In the genomic region with DNA sequence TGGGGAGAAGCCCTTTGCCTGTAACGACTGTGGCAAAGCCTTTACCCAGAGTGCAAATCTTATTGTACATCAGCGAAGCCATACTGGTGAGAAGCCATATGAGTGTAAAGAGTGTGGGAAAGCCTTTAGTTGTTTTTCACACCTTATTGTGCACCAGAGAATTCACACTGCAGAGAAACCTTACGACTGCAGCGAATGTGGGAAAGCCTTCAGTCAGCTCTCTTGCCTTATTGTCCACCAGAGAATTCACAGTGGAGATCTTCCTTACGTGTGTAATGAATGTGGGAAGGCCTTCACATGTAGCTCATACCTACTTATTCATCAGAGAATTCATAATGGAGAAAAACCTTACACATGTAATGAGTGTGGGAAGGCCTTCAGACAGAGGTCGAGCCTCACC, we compare ENCODE assay signal across 29 cellular contexts. TPM values are rescaled to one million over a fixed set of nuclear protein-coding genes. Genes with fewer than 3 reads are reported as not detected.
"Had no signal": no experiment of that assay in that cellular context is flagged by ENCODE, and none has a peak within 500 bp of the region (broad histone marks: within the 10 kb centered on the region; RNA-seq: fewer than 3 reads in every experiment).

No MANE protein-coding gene starts in this region.

- DNase-seq: hippocampal formation; kidney glomerular epithelial cell; left cardiac atrium; left ventricle myocardium superior; mesendoderm; naive B cell; natural killer cell; nephron progenitor cell; occipital lobe; stimulated activated CD4-positive, alpha-beta T cell treated with anti-CD3 and anti-CD28 coated beads, Interleukin-12 subunit alpha, Interleukin-12 subunit beta, amount 100 ng/mL, for 4 hours; stimulated activated CD4-positive, alpha-beta T cell treated with anti-CD3 and anti-CD28 coated beads, Interleukin-15, amount 100 ng/mL, for 24 hours; stimulated activated CD4-positive, alpha-beta T cell treated with anti-CD3 and anti-CD28 coated beads, Interleukin-2, amount 100 ng/mL, for 24 hours; stimulated activated CD4-positive, alpha-beta T cell treated with anti-CD3 and anti-CD28 coated beads, Interleukin-4, amount 100 ng/mL, for 1 hour; stimulated activated naive B cell treated with anti-CD40 and anti-IgM and Interleukin-4, amounts not matched to agents 10 μg/mL and 1 μg/mL and 100 μg/mL, for 72 hours; stimulated activated naive CD8-positive, alpha-beta T cell treated with anti-CD3 and anti-CD28 coated beads, Interleukin-15, Interleukin-2, amounts not matched to agents 100 U/mL and 50 U/mL, for 24 hours; stomach; uterus had no signal

- H3K9ac ChIP-seq: neural progenitor cell, parathyroid adenoma had no signal

- H3K4me2 ChIP-seq: neural progenitor cell had no signal

- H3K4me3 ChIP-seq: lung, neural progenitor cell, right atrium auricular region, skin epidermis, stomach, suprapubic skin, tibial nerve, uterus had no signal

- H2AFZ ChIP-seq: neural progenitor cell, parathyroid adenoma had no signal

- H3K27me3 ChIP-seq: neural progenitor cell, neutrophil, right atrium auricular region, stomach, suprapubic skin, tibial nerve, uterus had no signal

- H3K27ac ChIP-seq: neural progenitor cell, neutrophil, parathyroid adenoma, right atrium auricular region, skin epidermis, stomach, suprapubic skin, tibial nerve, uterus had no signal

- H3K79me2 ChIP-seq: parathyroid adenoma had no signal

- H3K4me1 ChIP-seq: neural progenitor cell, parathyroid adenoma, right atrium auricular region, stomach, suprapubic skin, tibial nerve, uterus had no signal

- ATAC-seq: left cardiac atrium; left lobe of liver; left ventricle myocardium superior; natural killer cell; sciatic nerve; stimulated activated naive B cell treated with anti-CD40 and anti-IgM and Interleukin-4, amounts not matched to agents 10 μg/mL and 1 μg/mL and 100 μg/mL, for 72 hours; stimulated activated naive CD8-positive, alpha-beta T cell treated with anti-CD3 and anti-CD28 coated beads, Interleukin-15, Interleukin-2, amounts not matched to agents 100 U/mL and 50 U/mL, for 24 hours had no signal

- H3K36me3 ChIP-seq: uterus had no signal

RNA-seq across cellular contexts. Expression of a gene that starts 53.0 kb away (rescaled TPM):
- total RNA-seq: mesothelial cell of epicardium, osteocyte had no signal
